In the genomic region with DNA sequence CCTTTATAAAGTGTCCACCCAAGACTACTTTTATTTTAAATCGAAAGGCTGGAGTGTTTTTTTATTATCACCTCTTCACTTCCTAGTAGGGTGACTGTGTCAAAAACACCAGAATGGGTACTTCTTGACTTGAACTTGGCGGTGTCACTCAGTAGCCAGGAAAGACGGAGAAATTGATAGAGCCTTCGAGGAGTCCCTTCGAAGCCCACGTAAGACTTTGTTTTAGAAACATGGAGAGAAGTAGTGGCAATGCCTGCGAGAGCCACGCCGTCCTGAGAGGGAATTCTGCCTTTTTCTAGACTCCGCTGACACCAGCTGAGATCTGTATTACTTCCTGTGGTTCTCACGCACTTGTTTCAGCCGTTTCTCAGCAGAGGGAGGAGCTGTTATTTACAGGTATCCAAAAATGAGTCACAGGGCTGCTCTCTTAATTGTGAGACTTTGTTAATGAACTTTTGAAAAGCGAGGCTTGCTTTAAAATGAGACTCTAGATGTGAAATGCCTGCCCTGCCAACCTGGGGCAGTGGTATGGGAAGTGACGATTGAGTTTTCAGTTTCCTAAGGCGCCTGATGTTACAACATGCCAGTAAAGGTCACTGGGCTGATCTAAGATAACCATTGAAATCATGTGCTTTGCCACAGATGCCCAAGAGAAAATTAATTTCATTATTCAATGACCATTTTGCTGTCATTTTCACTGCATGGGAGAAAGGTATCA, we compare ENCODE assay signal across 8 cellular contexts. TPM values are rescaled to one million over a fixed set of nuclear protein-coding genes. Genes with fewer than 3 reads are reported as not detected.
DNase-seq lines count a peak whose midpoint lies in the region; ATAC-seq, FAIRE-seq and TF ChIP-seq lines count a peak whose summit lies in the region.

No MANE protein-coding gene starts in this region.

- peak overlapping the region; percentile 82 for H3K4me3 Mint-ChIP-seq in nephron progenitor cell

- H3K9ac ChIP-seq in Loucy (ENCODE audit: low read depth, low read length, poor library complexity, severe bottlenecking) (peak overlapping the region; percentile 49), endothelial cell of umbilical vein (replicated peaks; ENCODE audit: extremely low read depth, insufficient read depth, low read length) (peak overlapping the region; percentile 71)

- FAIRE-seq in endothelial cell of umbilical vein (lab: Jason Lieb, UNC), result peak; percentile 70

- BruUV-seq in endothelial cell of umbilical vein (replicated peaks; lab: Mats Ljungman, UMichigan), result TSS peak; percentile 91

- H3K27me3 Mint-ChIP-seq in nephron progenitor cell (ENCODE audit: low read depth, poor library complexity), result peaks cover 80% of the 10 kb centered on the region

- no peaks in the 10 kb centered on the region for H3K9me2 ChIP-seq in Loucy (replicated peaks; ENCODE audit: low read depth, low read length)

- TF ChIP-seq POLR2A in endothelial cell of umbilical vein (IDR thresholded peaks at IDR 0.05; ENCODE audit: low read depth, low read length), result no peak
- TF ChIP-seq POLR2A in testis (IDR thresholded peaks at IDR 0.05), result no peak

- H3K9me3 ChIP-seq in Loucy (ENCODE audit: insufficient read depth, low read depth, low read length) (no peaks in the 10 kb centered on the region), endothelial cell of umbilical vein (replicated peaks; ENCODE audit: control insufficient read depth, insufficient read depth, low read length) (no peaks in the 10 kb centered on the region), testis (no peaks in the 10 kb centered on the region)

- H3K9me1 ChIP-seq in endothelial cell of umbilical vein (replicated peaks; ENCODE audit: control insufficient read depth, extremely low read depth, insufficient read depth, low read length), result no peaks in the 10 kb centered on the region

- no peaks in the 10 kb centered on the region for H4K20me1 ChIP-seq in Loucy (ENCODE audit: insufficient read depth, low read length, poor library complexity, severe bottlenecking)
- H4K20me1 ChIP-seq in endothelial cell of umbilical vein (replicated peaks; ENCODE audit: control insufficient read depth, extremely low read depth, insufficient read depth, low read length), result no peaks in the 10 kb centered on the region

- no peak for TF ChIP-seq CTCF in Loucy (conservative IDR thresholded peaks at IDR 0.05; ENCODE audit: low read length)
- TF ChIP-seq CTCF in endothelial cell of umbilical vein (IDR thresholded peaks at IDR 0.05; ENCODE audit: extremely low read depth in 1 of 2, insufficient read depth in 1 of 2, low read depth in 1 of 2, low read length in 2 of 2), result no peak
- peak; percentile 7 for TF ChIP-seq CTCF in nephron progenitor cell (IDR thresholded peaks at IDR 0.05)
- TF ChIP-seq CTCF in testis (IDR thresholded peaks at IDR 0.05), result no peak

- H3K9me3 Mint-ChIP-seq in nephron progenitor cell, result no peaks in the 10 kb centered on the region

- peak; percentile 60 for ATAC-seq in GM21786 (IDR thresholded peaks at IDR 0.05; ENCODE audit: unreplicated experiment)

- no peaks in the 10 kb centered on the region for H3K79me2 ChIP-seq in Loucy (ENCODE audit: insufficient read depth, low read length)
- peaks cover 2% of the 10 kb centered on the region for H3K79me2 ChIP-seq in endothelial cell of umbilical vein (ENCODE audit: control insufficient read depth, insufficient read depth, low read length)

- H2AFZ ChIP-seq in Loucy (ENCODE audit: low read length) (peak overlapping the region; percentile 94), endothelial cell of umbilical vein (ENCODE audit: low read depth, low read length) (peak overlapping the region; percentile 93)

- intact Hi-C loops in endothelial cell of umbilical vein (cut with micrococcal nuclease), result loop anchor here (1.0 to 5.0 kb wide), 2 partner anchors 39 to 136 kb away; a partner anchor contains a TSS
- intact Hi-C loops in testis (cut with DNase I; ENCODE audit: low total_unique reads), result no loop called here

- H3K27me3 ChIP-seq in Loucy (ENCODE audit: insufficient read depth, low read length, poor library complexity, severe bottlenecking), result no peaks in the 10 kb centered on the region
- no peaks in the 10 kb centered on the region for H3K27me3 ChIP-seq in endothelial cell of umbilical vein (ENCODE audit: control insufficient read depth in 2 of 2, insufficient read depth in 2 of 2, low read length in 2 of 2)
- no peaks in the 10 kb centered on the region for H3K27me3 ChIP-seq in testis

- WGBS in testis, 2 donors, result 10 to 13% methylated on average over 15 of the region's 15 CpGs

- H3K36me3 ChIP-seq in Loucy (ENCODE audit: insufficient read depth, low read length) (no peaks in the 10 kb centered on the region), endothelial cell of umbilical vein (ENCODE audit: control insufficient read depth in 2 of 2, extremely low read depth in 1 of 2, insufficient read depth in 2 of 2, low read length in 2 of 2) (no peaks in the 10 kb centered on the region), testis (ENCODE audit: low read depth, missing control alignments) (no peaks in the 10 kb centered on the region)

- dilution Hi-C loops in endothelial cell of umbilical vein (cut with MboI; ENCODE audit: extremely low pct_ligation_motif_present, low sequenced_read_pairs), result no loop called here

- CTCF ChIA-PET in endothelial cell of umbilical vein (lab: Charles Lee), result interaction anchor here (0.6 to 1.9 kb wide), 8 partner anchors 8 to 331 kb away, joined by 3 to 9 read pairs (median 4); no protein-coding TSS in a partner anchor

- H3F3A ChIP-seq in Loucy (ENCODE audit: low read depth), result no peaks in the 10 kb centered on the region

- POLR2A ChIA-PET in endothelial cell of umbilical vein (lab: Charles Lee), result no interaction called here

- H3K4me2 ChIP-seq in Loucy (ENCODE audit: low read depth, low read length, poor library complexity, severe bottlenecking) (peak overlapping the region; percentile 91), endothelial cell of umbilical vein (ENCODE audit: insufficient read depth, low read length) (peak overlapping the region; percentile 83)

- H3K4me3 ChIP-seq in Loucy (ENCODE audit: low read length, poor library complexity, severe bottlenecking) (peak overlapping the region; percentile 78), endothelial cell of umbilical vein (replicated peaks in 1 of 3; ENCODE audit: insufficient read depth in 1 of 3, low read depth in 1 of 3, low read length in 3 of 3) (peak overlapping the region; percentile 41 to 69 (median 52)), testis (peak overlapping the region; percentile 64 to 73)

- H3K27ac ChIP-seq in endothelial cell of umbilical vein (ENCODE audit: insufficient read depth, low read depth, low read length), result peak overlapping the region; percentile 72
- peak overlapping the region in 1 of 2 donors; percentile 71 for H3K27ac ChIP-seq in testis

- no peaks in the 10 kb centered on the region for H3K36me3 Mint-ChIP-seq in nephron progenitor cell (ENCODE audit: low read depth)

- H3K4me1 Mint-ChIP-seq in nephron progenitor cell, result peaks cover 10% of the 10 kb centered on the region

- DNase-seq in ELF-1 (ENCODE audit: low read depth, low spot score) (peak; percentile 21), endothelial cell of umbilical vein (ENCODE audit: low read depth, low spot score) (peak; percentile 64), nephron progenitor cell (no peak), testis (peak; percentile 28), COLO668 (lab: John Stamatoyannopoulos, UW; ENCODE audit: unreplicated experiment) (no peak)
- peak; percentile 55 to 63 for DNase-seq in activated CD4-positive, alpha-beta T cell treated with anti-CD3 and anti-CD28 coated beads, Interleukin-2, amount 50 U/mL, for 48 hours

- H3K27ac Mint-ChIP-seq in nephron progenitor cell, result no peak overlapping the region

- H3K4me1 ChIP-seq in Loucy (ENCODE audit: insufficient read depth, low read length, poor library complexity, severe bottlenecking) (peaks cover 7% of the 10 kb centered on the region), endothelial cell of umbilical vein (ENCODE audit: control insufficient read depth, extremely low read depth, insufficient read depth, low read length) (peaks cover 10% of the 10 kb centered on the region), testis (no peaks in the 10 kb centered on the region)

TF ChIP-seq in endothelial cell of umbilical vein, 7 proteins besides CTCF, POLR2A, EP300 and RAD21:
- peak; percentile 1 for TF ChIP-seq JUN (IDR thresholded peaks at IDR 0.05; ENCODE audit: borderline replicate concordance, insufficient read depth, insufficient read length, low read depth)
- TF ChIP-seq GATA2 (IDR thresholded peaks at IDR 0.05; ENCODE audit: insufficient read depth, insufficient read length, low read depth, low read length), result peak; percentile 65
- TF ChIP-seq FOS (IDR thresholded peaks at IDR 0.05; ENCODE audit: borderline replicate concordance, insufficient read depth, low read length), result no peak

RNA-seq across cellular contexts. Expression of a gene that starts 0.9 kb away (rescaled TPM):
- total RNA-seq in endothelial cell of umbilical vein, result 4.7 and 6.0 TPM in 2 replicates
- polyA plus RNA-seq in endothelial cell of umbilical vein, result 8.5 and 8.9 TPM in 2 replicates
- polyA plus RNA-seq in endothelial cell of umbilical vein (2011; cell fraction: cytosol; rRNA removed), result 7.6 and 9.9 TPM in 2 replicates
- polyA plus RNA-seq in endothelial cell of umbilical vein (2011; cell fraction: nucleus; rRNA removed), result 4.4 and 4.6 TPM in 2 replicates
- polyA plus RNA-seq in endothelial cell of umbilical vein (2012), result 5.2 and 6.5 TPM in 2 replicates
- polyA minus RNA-seq in endothelial cell of umbilical vein, result 5.5 and 7.8 TPM in 2 replicates
- 0.82 TPM for polyA minus RNA-seq in endothelial cell of umbilical vein (2011; cell fraction: cytosol; rRNA and poly(A)+ RNA removed)
- polyA minus RNA-seq in endothelial cell of umbilical vein (2011; cell fraction: nucleus; rRNA and poly(A)+ RNA removed), result 3.3 and 5.2 TPM in 2 replicates
- 1 to 10 TPM; 6.1 to 9.5 TPM for total RNA-seq in testis
- 4.6 TPM for polyA plus RNA-seq in testis (ENCODE audit: insufficient read depth, low read depth, low replicate concordance)

RNA-seq across cellular contexts. Expression of a gene that starts 55.8 kb away (rescaled TPM):
- total RNA-seq in endothelial cell of umbilical vein (170 and 185 TPM in 2 replicates), testis (100 to 1,000 TPM; 153 to 200 TPM)
- polyA plus RNA-seq in endothelial cell of umbilical vein (540 and 652 TPM in 2 replicates), testis (ENCODE audit: insufficient read depth, low read depth, low replicate concordance) (174 TPM)
- 440 and 441 TPM in 2 replicates for polyA plus RNA-seq in endothelial cell of umbilical vein (2011; cell fraction: cytosol; rRNA removed)
- 126 and 145 TPM in 2 replicates for polyA plus RNA-seq in endothelial cell of umbilical vein (2011; cell fraction: nucleus; rRNA removed)
- 177 and 207 TPM in 2 replicates for polyA plus RNA-seq in endothelial cell of umbilical vein (2012)
- 193 and 235 TPM in 2 replicates for polyA minus RNA-seq in endothelial cell of umbilical vein
- 68.6 TPM for polyA minus RNA-seq in endothelial cell of umbilical vein (2011; cell fraction: cytosol; rRNA and poly(A)+ RNA removed)
- polyA minus RNA-seq in endothelial cell of umbilical vein (2011; cell fraction: nucleus; rRNA and poly(A)+ RNA removed), result 28.5 and 47.3 TPM in 2 replicates

Comparison
In these comparisons a context has a peak if more than half of its experiments do, and no peak if none do; other contexts are left out.
1. DNase-seq: peak in ELF-1 (single experiment), activated CD4-positive, alpha-beta T cell treated with anti-CD3 and anti-CD28 coated beads, Interleukin-2, amount 50 U/mL, for 48 hours (2 of 2), endothelial cell of umbilical vein (single experiment) and testis (single experiment); none in nephron progenitor cell (single experiment) and COLO668 (single experiment).
2. Peak in every context shown above with its lines, with median percentiles within 50 percentile points of each other: H3K4me3 ChIP-seq.